In the genomic region with DNA sequence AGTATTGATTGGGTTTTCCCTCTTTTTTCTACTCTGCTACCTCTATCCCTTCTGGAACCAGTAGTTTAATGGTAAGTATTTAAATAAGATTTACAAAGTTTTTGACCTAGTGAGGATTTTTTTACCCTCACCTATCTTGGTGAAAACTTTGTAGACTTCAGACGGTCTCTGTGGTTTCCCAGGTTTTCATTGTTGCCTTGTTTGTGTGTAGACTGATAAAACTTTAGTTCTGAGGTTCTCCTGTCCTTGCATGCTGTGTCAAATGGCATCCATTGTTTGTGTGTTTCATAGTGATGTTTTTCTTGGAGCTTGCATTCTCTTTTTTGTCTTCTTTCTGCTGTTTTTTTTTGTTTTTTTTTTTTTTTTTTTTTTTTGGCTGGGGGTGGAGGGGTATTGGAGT, we compare ENCODE assay signal across 28 cellular contexts. TPM values are rescaled to one million over a fixed set of nuclear protein-coding genes. Genes with fewer than 3 reads are reported as not detected.
DNase-seq lines count a peak whose midpoint lies in the region; ATAC-seq and TF ChIP-seq lines count a peak whose summit lies in the region.
"Had no signal": no experiment of that assay in that cellular context is flagged by ENCODE, and none has a peak within 500 bp of the region (broad histone marks: within the 10 kb centered on the region; RNA-seq: fewer than 3 reads in every experiment).

No MANE protein-coding gene starts in this region.

- H3K4me3 Mint-ChIP-seq in CD4-positive, alpha-beta memory T cell = peak overlapping the region in 5 of 8 donors; percentile 4 to 46 (median 26)
- peak overlapping the region; percentile 22 for H3K4me3 Mint-ChIP-seq in T-helper 17 cell
- H3K4me3 Mint-ChIP-seq: brain had no signal

- H3K27ac ChIP-seq in CD4-positive, alpha-beta memory T cell (ENCODE audit: low read depth, low read length) = no peak overlapping the region
- H3K27ac ChIP-seq in DND-41 (ENCODE audit: low read length) (no peak overlapping the region), iPS-20b (ENCODE audit: low read length) (no peak overlapping the region), upper lobe of left lung (no peak overlapping the region)
- H3K27ac ChIP-seq: C4-2B, esophagus muscularis mucosa, HL-60, prostate gland, sigmoid colon, WERI-Rb-1 had no signal

- H4K20me1 ChIP-seq in DND-41 (ENCODE audit: insufficient read depth, low read length) = peaks cover 56% of the 10 kb centered on the region

- TF ChIP-seq EP300 in upper lobe of left lung (IDR thresholded peaks at IDR 0.05) = no peak

- no peaks in the 10 kb centered on the region for H3K27me3 Mint-ChIP-seq in CD4-positive, alpha-beta memory T cell
- no peaks in the 10 kb centered on the region for H3K27me3 Mint-ChIP-seq in T-helper 17 cell
- H3K27me3 Mint-ChIP-seq: brain had no signal

- intact Hi-C loops in CD4-positive, alpha-beta memory T cell (cut with micrococcal nuclease) = loop anchor here (2.0 kb wide), 1 partner anchor 16 kb away; no protein-coding TSS in a partner anchor

- TF ChIP-seq POLR2A in upper lobe of left lung (IDR thresholded peaks at IDR 0.05) = no peak

- H3K4me1 ChIP-seq in CD4-positive, alpha-beta memory T cell (ENCODE audit: insufficient read depth, low read length) = peaks cover 77% of the 10 kb centered on the region
- H3K4me1 ChIP-seq in DND-41 (ENCODE audit: insufficient read depth, low read length) = no peaks in the 10 kb centered on the region
- H3K4me1 ChIP-seq in iPS-20b (ENCODE audit: insufficient read depth, low read length) = peaks cover 25% of the 10 kb centered on the region
- peaks cover 0 to 15% (median 3%) of the 10 kb centered on the region in 4 donors for H3K4me1 ChIP-seq in upper lobe of left lung

- no peak overlapping the region for H3K4me2 ChIP-seq in DND-41 (ENCODE audit: insufficient read depth, low read length)

- H3K4me1 Mint-ChIP-seq in CD4-positive, alpha-beta memory T cell = peaks cover 42 to 80% (median 62%) of the 10 kb centered on the region in 4 donors
- peaks cover 46% of the 10 kb centered on the region for H3K4me1 Mint-ChIP-seq in T-helper 17 cell

- H3K27ac Mint-ChIP-seq in CD4-positive, alpha-beta memory T cell = no peak overlapping the region
- H3K27ac Mint-ChIP-seq in T-helper 17 cell = peak overlapping the region; percentile 49
- H3K27ac Mint-ChIP-seq: brain had no signal

- H3K4me3 ChIP-seq in CD4-positive, alpha-beta memory T cell (ENCODE audit: low read length in 2 of 2) = no peak overlapping the region
- no peak overlapping the region for H3K4me3 ChIP-seq in DND-41 (ENCODE audit: low read depth in 1 of 2, low read length in 2 of 2)
- no peak overlapping the region for H3K4me3 ChIP-seq in iPS-20b (ENCODE audit: low read length)
- no peak overlapping the region for H3K4me3 ChIP-seq in upper lobe of left lung
- H3K4me3 ChIP-seq: esophagus muscularis mucosa, prostate gland, sigmoid colon had no signal

- WGBS in upper lobe of left lung, 2 donors = 69 to 86% methylated on average over 1 of the region's 1 CpG

- peak in 2 of 5 donors; percentile 12 to 22 for DNase-seq in CD4-positive, alpha-beta memory T cell
- no peak for DNase-seq in DND-41
- DNase-seq in T-helper 17 cell = no peak
- DNase-seq in upper lobe of left lung = no peak
- no peak for DNase-seq in NCI-H748 treated with DMSO at 0.1 percent for 48 hours (lab: John Stamatoyannopoulos, UW)
- DNase-seq: activated CD4-positive, alpha-beta T cell treated with anti-CD3 and anti-CD28 coated beads for 48 hours; activated CD8-positive, alpha-beta memory T cell treated with anti-CD3 and anti-CD28 coated beads for 24 hours; amniotic stem cell; cerebellar nuclear complex; dermis blood vessel endothelial cell; foreskin fibroblast; head of caudate nucleus; kidney; left ventricle myocardium superior; NCI-H1417; NCI-H2029 treated with DMSO at 0.1 percent for 48 hours; sigmoid colon; stimulated activated CD4-positive, alpha-beta T cell treated with anti-CD3 and anti-CD28 coated beads, Interleukin-12 subunit alpha, Interleukin-12 subunit beta, amount 100 ng/mL, for 4 hours; stimulated activated CD4-positive, alpha-beta T cell treated with anti-CD3 and anti-CD28 coated beads, Interleukin-2, amount 100 ng/mL, for 48 hours; trophoblast cell; WERI-Rb-1 had no signal

- H3K36me3 Mint-ChIP-seq in CD4-positive, alpha-beta memory T cell = no peaks in the 10 kb centered on the region
- H3K36me3 Mint-ChIP-seq in T-helper 17 cell (ENCODE audit: low read depth) = no peaks in the 10 kb centered on the region
- H3K36me3 Mint-ChIP-seq: brain had no signal

- no peaks in the 10 kb centered on the region for H3K9me3 Mint-ChIP-seq in CD4-positive, alpha-beta memory T cell
- H3K9me3 Mint-ChIP-seq: brain had no signal

- TF ChIP-seq CTCF in DND-41 (IDR thresholded peaks at IDR 0.05; ENCODE audit: borderline replicate concordance, extremely low read depth, low read length, poor library complexity, severe bottlenecking) (no peak), upper lobe of left lung (IDR thresholded peaks at IDR 0.05) (no peak)

- no peaks in the 10 kb centered on the region for H3K36me3 ChIP-seq in CD4-positive, alpha-beta memory T cell (ENCODE audit: insufficient read depth, low read length)
- H3K36me3 ChIP-seq in DND-41 (ENCODE audit: insufficient read depth, low read length) (no peaks in the 10 kb centered on the region), iPS-20b (ENCODE audit: insufficient read depth, low read depth, low read length) (no peaks in the 10 kb centered on the region), upper lobe of left lung (no peaks in the 10 kb centered on the region)
- H3K36me3 ChIP-seq: esophagus muscularis mucosa, prostate gland, sigmoid colon, WERI-Rb-1 had no signal

- no peak overlapping the region for H2AFZ ChIP-seq in DND-41 (ENCODE audit: low read depth, low read length)

- POLR2A ChIA-PET in CD4-positive, alpha-beta memory T cell (lab: Charles Lee; ENCODE audit: partially characterized antibody) = interaction anchor here (1.7 to 4.5 kb wide), 3 partner anchors 15 to 42 kb away, joined by 7 to 19 read pairs (median 15); no protein-coding TSS in a partner anchor

- no peaks in the 10 kb centered on the region for H3K27me3 ChIP-seq in CD4-positive, alpha-beta memory T cell (ENCODE audit: insufficient read depth, low read length)
- H3K27me3 ChIP-seq in DND-41 (ENCODE audit: insufficient read depth, low read length, poor library complexity) (no peaks in the 10 kb centered on the region), iPS-20b (ENCODE audit: insufficient read depth, low read length) (no peaks in the 10 kb centered on the region), upper lobe of left lung (no peaks in the 10 kb centered on the region)
- H3K27me3 ChIP-seq: esophagus muscularis mucosa, sigmoid colon had no signal

- H3K79me2 ChIP-seq in DND-41 (ENCODE audit: insufficient read depth, low read length) = peaks cover 100% of the 10 kb centered on the region

- no peak overlapping the region for H3K9ac ChIP-seq in DND-41 (ENCODE audit: low read depth, low read length)
- H3K9ac ChIP-seq in iPS-20b (ENCODE audit: low read depth, low read length) = peak overlapping the region; percentile 1; the same call in 1 of the 2 replicates

- ATAC-seq in DND-41 (ENCODE audit: insufficient read depth, low read depth) (peak; percentile 52; the same call in 2 of the 3 replicates), T-helper 17 cell (peak; percentile 58), upper lobe of left lung (ENCODE audit: low FRiP score in 2 of 2) (no peak), GM21515 (IDR thresholded peaks at IDR 0.05; ENCODE audit: unreplicated experiment) (no peak)
- ATAC-seq: left ventricle myocardium superior had no signal

- CTCF ChIA-PET in CD4-positive, alpha-beta memory T cell (lab: Charles Lee; ENCODE audit: partially characterized antibody) = interaction anchor here (0.9 to 1.5 kb wide), 2 partner anchors 28 to 46 kb away, joined by 3 to 4 read pairs; no protein-coding TSS in a partner anchor

- H3K9me3 ChIP-seq in CD4-positive, alpha-beta memory T cell (ENCODE audit: control insufficient read depth in 1 of 2, low read length in 2 of 2) = no peaks in the 10 kb centered on the region
- H3K9me3 ChIP-seq in DND-41 (ENCODE audit: insufficient read depth, low read length, severe bottlenecking) = no peaks in the 10 kb centered on the region
- H3K9me3 ChIP-seq in T-helper 17 cell (ENCODE audit: control insufficient read depth, low read length, poor library complexity, severe bottlenecking) = no peaks in the 10 kb centered on the region
- H3K9me3 ChIP-seq in iPS-20b (ENCODE audit: insufficient read depth, low read depth, low read length) = no peaks in the 10 kb centered on the region
- H3K9me3 ChIP-seq in upper lobe of left lung = no peaks in the 10 kb centered on the region
- H3K9me3 ChIP-seq: esophagus muscularis mucosa, prostate gland, sigmoid colon had no signal

RNA-seq across cellular contexts. Expression of gene ZNRF2, which starts 22.6 kb away (rescaled TPM):
- 10 to 100 TPM; 37.3 to 39.4 TPM for total RNA-seq in CD4-positive, alpha-beta memory T cell
- polyA plus RNA-seq in CD4-positive, alpha-beta memory T cell = 1 to 10 TPM in 1 of 2 donors, under 1 TPM in 1; 0.59 to 3.5 TPM
- total RNA-seq in T-helper 17 cell (10 to 100 TPM; 26.8 to 31.6 TPM), upper lobe of left lung (10 to 100 TPM; 20.2 to 44.1 (median 27.1) TPM)

Comparison
In these comparisons a context has a peak if more than half of its experiments do, and no peak if none do; other contexts are left out.
1. ATAC-seq: peak in DND-41 (single experiment) and T-helper 17 cell (single experiment); none in upper lobe of left lung (0 of 2) and GM21515 (single experiment).